ENCODE assay signal across 8 cellular contexts in genomic region chr16:87766485-87766797, GRCh38. TPM values are rescaled to one million over a fixed set of nuclear protein-coding genes. Genes with fewer than 3 reads are reported as not detected.
DNase-seq lines count a peak whose midpoint lies in the region; ATAC-seq and TF ChIP-seq lines count a peak whose summit lies in the region.

No MANE protein-coding gene starts in this region.

- peak overlapping the region; percentile 100 for H3K4me3 Mint-ChIP-seq in activated naive CD4-positive, alpha-beta T cell treated with anti-CD3 and anti-CD28 coated beads, Interleukin-2, amount 10 ng/mL, durations not matched to agents 7 days and 5 days

- CTCF ChIA-PET in activated naive CD4-positive, alpha-beta T cell treated with anti-CD3 and anti-CD28 coated beads, Interleukin-2, amount 10 ng/mL, durations not matched to agents 7 days and 5 days (lab: Charles Lee), result interaction anchor here (1.4 kb wide), 1 partner anchor 105 kb away, joined by 3 read pairs; no protein-coding TSS in a partner anchor

- TF ChIP-seq POLR2A in body of pancreas (IDR thresholded peaks at IDR 0.05) (no peak), transverse colon (IDR thresholded peaks at IDR 0.05) (no peak)

- H3K36me3 ChIP-seq in body of pancreas (replicated peaks in 1 of 2; ENCODE audit: insufficient read depth in 1 of 2, low read depth in 2 of 2) (peaks cover 0 to 3% of the 10 kb centered on the region in 2 donors), lung (ENCODE audit: control insufficient read depth in 2 of 2, insufficient read depth in 2 of 2, low read length in 2 of 2) (peaks cover 2 to 14% of the 10 kb centered on the region in 2 donors), transverse colon (no peaks in the 10 kb centered on the region)

- no peak for TF ChIP-seq CTCF in body of pancreas (IDR thresholded peaks at IDR 0.05)
- TF ChIP-seq CTCF in lung (IDR thresholded peaks at IDR 0.05; ENCODE audit: control extremely low read depth, extremely low read depth), result no peak
- TF ChIP-seq CTCF in transverse colon (IDR thresholded peaks at IDR 0.05), result no peak

- in situ Hi-C loops in transverse colon (cut with MboI; ENCODE audit: low pct_ligation_motif_present in 1 of 4, low pct_unique_long_range_greater_than_20kb in 1 of 4, low sequenced_read_pairs in 3 of 4), result loop anchor here in 1 of 4 donors (25.0 kb wide), 1 partner anchor 354 kb away; no protein-coding TSS in a partner anchor

- DNase-seq in activated naive CD4-positive, alpha-beta T cell treated with anti-CD3 and anti-CD28 coated beads, Interleukin-2, amount 10 ng/mL, durations not matched to agents 7 days and 5 days, result no peak
- no peak for DNase-seq in activated naive CD4-positive, alpha-beta T cell treated with anti-CD3 and anti-CD28 coated beads, Interleukin-2, amount 50 U/mL, for 16 hours
- DNase-seq in body of pancreas (peak in 1 of 4 donors; percentile 19), lung (ENCODE audit: low spot score) (no peak), transverse colon (no peak), DMS79 treated with DMSO at 0.1 percent for 48 hours (lab: John Stamatoyannopoulos, UW) (no peak), SK-N-DZ (ENCODE audit: low spot score) (no peak)

- H3K9me3 Mint-ChIP-seq in activated naive CD4-positive, alpha-beta T cell treated with anti-CD3 and anti-CD28 coated beads, Interleukin-2, amount 10 ng/mL, durations not matched to agents 7 days and 5 days, result no peaks in the 10 kb centered on the region

- intact Hi-C loops in body of pancreas (cut with DNase I) (no loop called here), transverse colon (cut with DNase I; ENCODE audit: low total_unique reads) (no loop called here)

- 46 to 54% methylated on average over 17 of the region's 17 CpGs for WGBS in body of pancreas, 2 donors
- WGBS in lung, 2 donors, result 44 to 46% methylated on average over 17 of the region's 17 CpGs
- WGBS in transverse colon (ENCODE audit: low coverage in 1 of 2), 2 donors, result 45 to 75% methylated on average over 6 to 17 of the region's 17 CpGs

- peaks cover 24% of the 10 kb centered on the region for H3K4me1 ChIP-seq in body of pancreas
- H3K4me1 ChIP-seq in lung (ENCODE audit: control insufficient read depth in 2 of 2, insufficient read depth in 2 of 2, low read length in 2 of 2), result peaks cover 0 to 8% of the 10 kb centered on the region in 2 donors
- H3K4me1 ChIP-seq in transverse colon, result peaks cover 4 to 27% (median 16%) of the 10 kb centered on the region in 4 donors

- H3K27me3 ChIP-seq in body of pancreas, result no peaks in the 10 kb centered on the region
- no peaks in the 10 kb centered on the region for H3K27me3 ChIP-seq in lung (ENCODE audit: control insufficient read depth, insufficient read depth)
- no peaks in the 10 kb centered on the region for H3K27me3 ChIP-seq in transverse colon

- no peak for TF ChIP-seq EP300 in transverse colon (IDR thresholded peaks at IDR 0.05; ENCODE audit: low read depth)

- H3K27me3 Mint-ChIP-seq in activated naive CD4-positive, alpha-beta T cell treated with anti-CD3 and anti-CD28 coated beads, Interleukin-2, amount 10 ng/mL, durations not matched to agents 7 days and 5 days, result peaks cover 4% of the 10 kb centered on the region

- peaks cover 51% of the 10 kb centered on the region for H3K4me1 Mint-ChIP-seq in activated naive CD4-positive, alpha-beta T cell treated with anti-CD3 and anti-CD28 coated beads, Interleukin-2, amount 10 ng/mL, durations not matched to agents 7 days and 5 days

- peak overlapping the region in 2 of 4 donors; percentile 50 to 92 for H3K27ac ChIP-seq in body of pancreas
- H3K27ac ChIP-seq in lung (ENCODE audit: low read depth in 1 of 2, low read length in 1 of 2), result peak overlapping the region in 1 of 2 donors; percentile 93
- H3K27ac ChIP-seq in transverse colon, result peak overlapping the region; percentile 86 to 96 (median 94)

- H3K9me3 ChIP-seq in body of pancreas (no peaks in the 10 kb centered on the region), lung (ENCODE audit: control insufficient read depth in 2 of 2, insufficient read depth in 1 of 2, low read length in 1 of 2) (no peaks in the 10 kb centered on the region), transverse colon (no peaks in the 10 kb centered on the region)

- no peak for ATAC-seq in body of pancreas
- ATAC-seq in lung (ENCODE audit: insufficient read depth, low FRiP score), result no peak
- no peak for ATAC-seq in HG02588 (IDR thresholded peaks at IDR 0.05; ENCODE audit: unreplicated experiment)

- H3K27ac Mint-ChIP-seq in activated naive CD4-positive, alpha-beta T cell treated with anti-CD3 and anti-CD28 coated beads, Interleukin-2, amount 10 ng/mL, durations not matched to agents 7 days and 5 days, result peak overlapping the region; percentile 100

- peak overlapping the region; percentile 79 to 100 for H3K4me3 ChIP-seq in body of pancreas
- peak overlapping the region; percentile 98 for H3K4me3 ChIP-seq in lung
- peak overlapping the region; percentile 66 to 97 (median 96) for H3K4me3 ChIP-seq in transverse colon

- peaks cover 28% of the 10 kb centered on the region for H3K36me3 Mint-ChIP-seq in activated naive CD4-positive, alpha-beta T cell treated with anti-CD3 and anti-CD28 coated beads, Interleukin-2, amount 10 ng/mL, durations not matched to agents 7 days and 5 days

RNA-seq across cellular contexts. Expression of gene KLHDC4, which starts 0.7 kb away (rescaled TPM):
- total RNA-seq in body of pancreas, result 10 to 100 TPM; 25.4 to 82.1 TPM
- total RNA-seq in lung, result 10 to 100 TPM; 31.7 to 45.0 TPM
- 10 to 100 TPM; 23.3 to 48.4 TPM for polyA plus RNA-seq in lung
- total RNA-seq in transverse colon, result 100 to 1,000 TPM in 1 of 4 donors, 10 to 100 TPM in 3; 45.2 to 193 (median 57.4) TPM
- polyA plus RNA-seq in SK-N-DZ (2014; cell fraction: cytosol; rRNA removed), result 35.1 and 37.8 TPM in 2 replicates
- polyA plus RNA-seq in SK-N-DZ (2014; cell fraction: nucleus; rRNA removed), result 67.0 and 92.0 TPM in 2 replicates
